Comparison of ENCODE assay signal across 28 cellular contexts in the genomic region with DNA sequence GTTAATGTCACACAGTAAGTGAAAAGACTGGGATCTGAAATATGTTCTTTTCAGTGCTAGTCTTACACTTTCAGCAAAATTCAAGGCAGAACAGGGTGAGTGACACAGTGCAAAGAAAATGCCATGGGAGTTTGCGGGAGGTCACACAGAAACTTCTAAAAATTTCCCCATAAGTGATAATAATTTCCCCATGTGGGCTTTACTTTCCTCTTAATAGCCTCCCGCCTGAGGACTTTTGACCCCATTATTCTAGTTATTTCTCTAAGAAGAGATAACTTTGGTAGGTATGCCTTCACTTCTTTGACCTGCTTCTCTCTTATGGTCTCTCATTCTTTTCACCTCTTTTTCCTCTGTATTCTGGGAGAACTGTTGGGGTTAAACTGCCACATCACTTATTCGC.
"Had no signal": no experiment of that assay in that cellular context is flagged by ENCODE, and none has a peak within 500 bp of the region (broad histone marks: within the 10 kb centered on the region; RNA-seq: fewer than 3 reads in every experiment).

No MANE protein-coding gene starts in this region.

- H3K36me3 Mint-ChIP-seq: stimulated activated effector memory CD8-positive, alpha-beta T cell treated with anti-CD3 and anti-CD28 coated beads, Interleukin-12 subunit alpha, Interleukin-12 subunit beta, amount 100 ng/mL, for 72 hours; stimulated activated memory B cell treated with anti-CD40 and anti-IgM and Interleukin-4, amounts not matched to agents 10 μg/mL and 1 μg/mL and 100 μg/mL, for 72 hours; stimulated activated naive B cell treated with anti-CD40 and anti-IgM and Interleukin-4, amounts not matched to agents 10 μg/mL and 1 μg/mL and 100 μg/mL, for 72 hours; type B pancreatic cell had no signal

- ATAC-seq: stimulated activated effector memory CD8-positive, alpha-beta T cell treated with anti-CD3 and anti-CD28 coated beads, Interleukin-12 subunit alpha, Interleukin-12 subunit beta, amount 100 ng/mL, for 72 hours; stimulated activated memory B cell treated with anti-CD40 and anti-IgM and Interleukin-4, amounts not matched to agents 10 μg/mL and 1 μg/mL and 100 μg/mL, for 72 hours; stimulated activated naive B cell treated with anti-CD40 and anti-IgM and Interleukin-4, amounts not matched to agents 10 μg/mL and 1 μg/mL and 100 μg/mL, for 72 hours; stimulated activated naive CD8-positive, alpha-beta T cell treated with anti-CD3 and anti-CD28 coated beads, Interleukin-15, amount 100 ng/mL, for 72 hours; stimulated activated naive CD8-positive, alpha-beta T cell treated with anti-CD3 and anti-CD28 coated beads, Interleukin-15, Interleukin-2, amounts not matched to agents 100 U/mL and 50 U/mL, for 24 hours had no signal

- H3K4me1 Mint-ChIP-seq: stimulated activated memory B cell treated with anti-CD40 and anti-IgM and Interleukin-4, amounts not matched to agents 10 μg/mL and 1 μg/mL and 100 μg/mL, for 72 hours; stimulated activated naive B cell treated with anti-CD40 and anti-IgM and Interleukin-4, amounts not matched to agents 10 μg/mL and 1 μg/mL and 100 μg/mL, for 72 hours; stimulated activated naive CD8-positive, alpha-beta T cell treated with anti-CD3 and anti-CD28 coated beads, Interleukin-15, amount 100 ng/mL, for 72 hours had no signal

- H3K4me1 ChIP-seq: suprapubic skin, testis, thyroid gland, tibial artery, tibial nerve, transverse colon, upper lobe of left lung, upper lobe of right lung, uterus, vagina had no signal

- H3K27me3 ChIP-seq: stomach, suprapubic skin, testis, thyroid gland, tibial artery, tibial nerve, transverse colon, upper lobe of left lung, upper lobe of right lung, uterus, vagina had no signal

- H3K9me3 Mint-ChIP-seq: stimulated activated effector memory CD8-positive, alpha-beta T cell treated with anti-CD3 and anti-CD28 coated beads, Interleukin-12 subunit alpha, Interleukin-12 subunit beta, amount 100 ng/mL, for 72 hours; stimulated activated memory B cell treated with anti-CD40 and anti-IgM and Interleukin-4, amounts not matched to agents 10 μg/mL and 1 μg/mL and 100 μg/mL, for 72 hours; stimulated activated naive B cell treated with anti-CD40 and anti-IgM and Interleukin-4, amounts not matched to agents 10 μg/mL and 1 μg/mL and 100 μg/mL, for 72 hours; stimulated activated naive CD8-positive, alpha-beta T cell treated with anti-CD3 and anti-CD28 coated beads, Interleukin-15, amount 100 ng/mL, for 72 hours; stimulated activated naive CD8-positive, alpha-beta T cell treated with anti-CD3 and anti-CD28 coated beads, Interleukin-15, Interleukin-2, amounts not matched to agents 100 ng/mL and 50 ng/mL, for 24 hours; type B pancreatic cell had no signal

- FAIRE-seq: urothelium cell line had no signal

- H3K27me3 Mint-ChIP-seq: stimulated activated naive CD8-positive, alpha-beta T cell treated with anti-CD3 and anti-CD28 coated beads, Interleukin-15, amount 100 ng/mL, for 72 hours; type B pancreatic cell had no signal

- H3K4me3 Mint-ChIP-seq: stimulated activated effector memory CD8-positive, alpha-beta T cell treated with anti-CD3 and anti-CD28 coated beads, Interleukin-12 subunit alpha, Interleukin-12 subunit beta, amount 100 ng/mL, for 72 hours; stimulated activated memory B cell treated with anti-CD40 and anti-IgM and Interleukin-4, amounts not matched to agents 10 μg/mL and 1 μg/mL and 100 μg/mL, for 72 hours; stimulated activated naive B cell treated with anti-CD40 and anti-IgM and Interleukin-4, amounts not matched to agents 10 μg/mL and 1 μg/mL and 100 μg/mL, for 72 hours; stimulated activated naive CD8-positive, alpha-beta T cell treated with anti-CD3 and anti-CD28 coated beads, Interleukin-15, amount 100 ng/mL, for 72 hours; stimulated activated naive CD8-positive, alpha-beta T cell treated with anti-CD3 and anti-CD28 coated beads, Interleukin-15, Interleukin-2, amounts not matched to agents 100 ng/mL and 50 ng/mL, for 24 hours; type B pancreatic cell had no signal

- DNase-seq: stimulated activated CD4-positive, alpha-beta T cell treated with anti-CD3 and anti-CD28 coated beads, Interleukin-2, amount 100 ng/mL, for 48 hours; stimulated activated CD4-positive, alpha-beta T cell treated with anti-CD3 and anti-CD28 coated beads, Interleukin-4, amount 100 ng/mL, for 1 hour; stimulated activated CD4-positive, alpha-beta T cell treated with anti-CD3 and anti-CD28 coated beads, Interleukin-4, amount 100 ng/mL, for 24 hours; stimulated activated CD4-positive, alpha-beta T cell treated with anti-CD3 and anti-CD28 coated beads, Interleukin-4, amount 100 ng/mL, for 4 hours; stimulated activated CD8-positive, alpha-beta memory T cell treated with anti-CD3 and anti-CD28 coated beads, Interleukin-4, amount 100 ng/mL, for 48 hours; stimulated activated naive B cell treated with anti-CD40 and anti-IgM and Interleukin-4, amounts not matched to agents 10 μg/mL and 1 μg/mL and 100 μg/mL, for 72 hours; stimulated activated naive CD4-positive, alpha-beta T cell; stimulated activated naive CD4-positive, alpha-beta T cell treated with Interleukin-2 at 50 U/mL for 16 hours; stimulated activated naive CD8-positive, alpha-beta T cell treated with anti-CD3 and anti-CD28 coated beads, Interleukin-15, amount 100 ng/mL, for 72 hours; stimulated activated naive CD8-positive, alpha-beta T cell treated with anti-CD3 and anti-CD28 coated beads, Interleukin-15, Interleukin-2, amounts not matched to agents 100 U/mL and 50 U/mL, for 24 hours; stomach; substantia nigra; testis; thyroid gland; tibial artery; transverse colon; upper lobe of left lung; upper lobe of right lung; uterus had no signal

- H3K27ac Mint-ChIP-seq: stimulated activated effector memory CD8-positive, alpha-beta T cell treated with anti-CD3 and anti-CD28 coated beads, Interleukin-12 subunit alpha, Interleukin-12 subunit beta, amount 100 ng/mL, for 72 hours; stimulated activated memory B cell treated with anti-CD40 and anti-IgM and Interleukin-4, amounts not matched to agents 10 μg/mL and 1 μg/mL and 100 μg/mL, for 72 hours; stimulated activated naive B cell treated with anti-CD40 and anti-IgM and Interleukin-4, amounts not matched to agents 10 μg/mL and 1 μg/mL and 100 μg/mL, for 72 hours; stimulated activated naive CD8-positive, alpha-beta T cell treated with anti-CD3 and anti-CD28 coated beads, Interleukin-15, amount 100 ng/mL, for 72 hours; stimulated activated naive CD8-positive, alpha-beta T cell treated with anti-CD3 and anti-CD28 coated beads, Interleukin-15, Interleukin-2, amounts not matched to agents 100 ng/mL and 50 ng/mL, for 24 hours; type B pancreatic cell had no signal

- H3K27ac ChIP-seq: suprapubic skin, testis, thoracic aorta, thyroid gland, tibial artery, tibial nerve, transverse colon, upper lobe of left lung, upper lobe of right lung, uterus, vagina had no signal

- H3K36me3 ChIP-seq: stomach, suprapubic skin, thoracic aorta, thyroid gland, tibial artery, tibial nerve, transverse colon, upper lobe of left lung, upper lobe of right lung, uterus, vagina had no signal

- H3K4me3 ChIP-seq: stomach, suprapubic skin, testis, thoracic aorta, thyroid gland, tibial artery, tibial nerve, transverse colon, upper lobe of left lung, upper lobe of right lung, uterus, vagina had no signal

- H3K9me3 ChIP-seq: stomach, suprapubic skin, testis, thoracic aorta, thyroid gland, tibial artery, tibial nerve, transverse colon, upper lobe of left lung, upper lobe of right lung, uterus, vagina had no signal
